12 cellular contexts compared by ENCODE assay signal in the genomic region with DNA sequence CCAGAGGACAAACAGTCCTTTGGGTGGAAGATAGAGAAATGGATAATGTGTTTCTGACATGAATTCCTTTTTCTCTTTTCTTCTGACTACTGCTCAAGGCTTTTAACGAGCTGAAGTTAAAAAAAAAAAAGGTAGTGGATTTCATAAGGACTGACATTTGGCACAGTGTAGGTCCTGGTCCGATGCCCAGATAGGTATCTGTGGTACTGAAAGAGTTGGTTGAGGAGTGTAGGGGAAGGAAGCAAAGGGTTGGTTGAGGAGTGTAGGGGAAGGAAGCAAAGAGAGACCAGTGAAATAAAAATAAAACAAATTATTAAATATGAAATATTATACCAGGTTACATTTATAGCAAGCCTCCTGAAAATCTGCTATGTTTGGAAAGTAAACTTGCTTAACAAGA. TPM values are rescaled to one million over a fixed set of nuclear protein-coding genes. Genes with fewer than 3 reads are reported as not detected.
A peak's percentile ranks its signal among the peaks of the same experiment; 100 is the strongest.
DNase-seq lines count a peak whose midpoint lies in the region; ATAC-seq, FAIRE-seq and TF ChIP-seq lines count a peak whose summit lies in the region.
"Had no signal": no experiment of that assay in that cellular context is flagged by ENCODE, and none has a peak within 500 bp of the region (broad histone marks: within the 10 kb centered on the region; RNA-seq: fewer than 3 reads in every experiment).

No MANE protein-coding gene starts in this region.

- H3K4me3 ChIP-seq in ascending aorta: no peak overlapping the region
- H3K4me3 ChIP-seq in sigmoid colon: no peak overlapping the region
- no peak overlapping the region for H3K4me3 ChIP-seq in mesenchymal stem cell (ENCODE audit: insufficient read depth in 1 of 2, low read depth in 1 of 2, low read length in 2 of 2)

- 11 to 33% methylated on average over 2 of the region's 2 CpGs for WGBS in sigmoid colon, 2 donors
- WGBS in mesenchymal stem cell: 100% methylated on average over 2 of the region's 2 CpGs

- no peak overlapping the region for H3K9ac ChIP-seq in mesenchymal stem cell (ENCODE audit: low read length)

- peaks cover 25% of the 10 kb centered on the region for H3K79me1 ChIP-seq in mesenchymal stem cell (replicated peaks; ENCODE audit: low read length, poor library complexity, severe bottlenecking)

- H3K27ac Mint-ChIP-seq in Calu3 (ENCODE audit: unreplicated experiment): peak overlapping the region; percentile 77

- no peak overlapping the region for H3K23ac ChIP-seq in mesenchymal stem cell (ENCODE audit: low read length in 2 of 2)

- H4K8ac ChIP-seq in mesenchymal stem cell (ENCODE audit: low read length): no peak overlapping the region

- H3K36me3 ChIP-seq in ascending aorta: peaks cover 3 to 14% of the 10 kb centered on the region in 2 donors
- peaks cover 0 to 5% (median 0%) of the 10 kb centered on the region in 4 donors for H3K36me3 ChIP-seq in sigmoid colon
- H3K36me3 ChIP-seq in mesenchymal stem cell (ENCODE audit: control insufficient read depth in 1 of 2, insufficient read depth in 2 of 2, low read depth in 1 of 2, low read length in 2 of 2): peaks cover 16 to 38% of the 10 kb centered on the region in 2 experiments
- H3K36me3 ChIP-seq: Peyer's patch had no signal

- H2AK5ac ChIP-seq in mesenchymal stem cell (ENCODE audit: low read length, severe bottlenecking): no peak overlapping the region

- H3K27me3 ChIP-seq in ascending aorta (no peaks in the 10 kb centered on the region), sigmoid colon (no peaks in the 10 kb centered on the region), mesenchymal stem cell (ENCODE audit: control insufficient read depth in 1 of 2, insufficient read depth in 1 of 2, low read length in 2 of 2) (no peaks in the 10 kb centered on the region)
- H3K27me3 ChIP-seq: Peyer's patch had no signal

- peak overlapping the region; percentile 58 to 67 for H3K27ac ChIP-seq in ascending aorta
- peak overlapping the region in 3 of 4 donors; percentile 39 to 67 (median 57) for H3K27ac ChIP-seq in sigmoid colon
- H3K27ac ChIP-seq in mesenchymal stem cell (ENCODE audit: low read length, poor library complexity, severe bottlenecking): no peak overlapping the region

- no peak overlapping the region for H3K4ac ChIP-seq in mesenchymal stem cell (ENCODE audit: low read depth in 1 of 2, low read length in 2 of 2)

- H3K27me3 Mint-ChIP-seq in Calu3 (ENCODE audit: unreplicated experiment): no peaks in the 10 kb centered on the region

- H3K14ac ChIP-seq in mesenchymal stem cell (ENCODE audit: low read length in 2 of 2): no peak overlapping the region

- no peak overlapping the region for H3K4me2 ChIP-seq in mesenchymal stem cell (ENCODE audit: low read length, poor library complexity, severe bottlenecking)

- H2BK5ac ChIP-seq in mesenchymal stem cell (ENCODE audit: low read depth, low read length, poor library complexity, severe bottlenecking): no peak overlapping the region

- peak overlapping the region; percentile 43 for H3K4me3 Mint-ChIP-seq in Calu3 (ENCODE audit: low read depth, unreplicated experiment)

- TF ChIP-seq CTCF in Calu3 (IDR thresholded peaks at IDR 0.05; ENCODE audit: unreplicated experiment): no peak
- TF ChIP-seq CTCF in ascending aorta (IDR thresholded peaks at IDR 0.05): no peak
- no peak for TF ChIP-seq CTCF in sigmoid colon (IDR thresholded peaks at IDR 0.05)

- FAIRE-seq in islet of Langerhans (lab: Jason Lieb, UNC): peak; percentile 71

- no TSS peak for BruUV-seq in Calu3 (replicated peaks; lab: Mats Ljungman, UMichigan)

- no peak overlapping the region for H2AFZ ChIP-seq in mesenchymal stem cell (ENCODE audit: low read depth, low read length)

- H3K4me1 ChIP-seq in ascending aorta (peaks cover 3 to 50% of the 10 kb centered on the region in 2 donors), sigmoid colon (peaks cover 0 to 18% (median 12%) of the 10 kb centered on the region in 4 donors), mesenchymal stem cell (ENCODE audit: control insufficient read depth, insufficient read depth, low read depth, low read length) (peaks cover 4% of the 10 kb centered on the region)

- intact Hi-C loops in Calu3 (cut with micrococcal nuclease; ENCODE audit: unreplicated experiment): loop anchor here (5.0 kb wide), 1 partner anchor 185 kb away; no protein-coding TSS in a partner anchor
- intact Hi-C loops in ascending aorta (cut with DNase I): no loop called here
- intact Hi-C loops in sigmoid colon (cut with DNase I): no loop called here

- no peak for TF ChIP-seq POLR2A in sigmoid colon (IDR thresholded peaks at IDR 0.05)

- ATAC-seq in GM21515 (IDR thresholded peaks at IDR 0.05; ENCODE audit: unreplicated experiment) (no peak), GM21528 (IDR thresholded peaks at IDR 0.05; ENCODE audit: low FRiP score, unreplicated experiment) (no peak)

- H3K9me3 Mint-ChIP-seq in Calu3 (ENCODE audit: low read depth, unreplicated experiment): no peaks in the 10 kb centered on the region

- TF ChIP-seq EP300 in sigmoid colon (IDR thresholded peaks at IDR 0.05): no peak

- H3K36me3 Mint-ChIP-seq in Calu3 (ENCODE audit: insufficient read depth, unreplicated experiment): peaks cover 2% of the 10 kb centered on the region

- CTCF ChIA-PET in Calu3 (lab: Charles Lee): interaction anchor here (1.2 kb wide), 1 partner anchor 25 kb away, joined by 3 read pairs; no protein-coding TSS in a partner anchor

- peaks cover 23% of the 10 kb centered on the region for H3K4me1 Mint-ChIP-seq in Calu3 (ENCODE audit: low read depth, unreplicated experiment)

- no peak overlapping the region for H2BK120ac ChIP-seq in mesenchymal stem cell (ENCODE audit: low read depth, low read length)

- no peak overlapping the region for H3K18ac ChIP-seq in mesenchymal stem cell (ENCODE audit: low read depth in 1 of 2, low read length in 2 of 2)

- H3K9me3 ChIP-seq in ascending aorta (no peaks in the 10 kb centered on the region), sigmoid colon (no peaks in the 10 kb centered on the region), mesenchymal stem cell (ENCODE audit: control insufficient read depth, low read length) (peaks cover 6% of the 10 kb centered on the region)
- H3K9me3 ChIP-seq: Peyer's patch had no signal

- DNase-seq in Calu3 (no peak), ascending aorta (ENCODE audit: low spot score in 2 of 2) (no peak), sigmoid colon (no peak), mesenchymal stem cell (no peak), SIG-M5 (lab: John Stamatoyannopoulos, UW) (no peak)
- DNase-seq: naive B cell; NCI-H2227 treated with DMSO at 0.1 percent for 48 hours; Peyer's patch; stimulated activated CD4-positive, alpha-beta T cell treated with anti-CD3 and anti-CD28 coated beads, Interleukin-12 subunit alpha, Interleukin-12 subunit beta, amount 100 ng/mL, for 4 hours had no signal

- no peak overlapping the region for H4K91ac ChIP-seq in mesenchymal stem cell (ENCODE audit: low read length)

- no peak overlapping the region for H2BK12ac ChIP-seq in mesenchymal stem cell (ENCODE audit: low read length in 2 of 2)

- H2BK15ac ChIP-seq in mesenchymal stem cell (ENCODE audit: low read depth, poor library complexity, severe bottlenecking): no peak overlapping the region

RNA-seq across cellular contexts. Expression of a gene that starts 11.8 kb away (rescaled TPM):
- total RNA-seq in Calu3 (2022): 89.4 and 109 TPM in 2 replicates
- total RNA-seq in ascending aorta: 69.9 TPM
- total RNA-seq in sigmoid colon: 100 to 1,000 TPM in 2 of 4 donors, 10 to 100 TPM in 2; 36.2 to 143 (median 112) TPM
- 10 to 100 TPM in 2 of 3 donors, 1 to 10 TPM in 1; 9.0 to 36.7 (median 13.4) TPM for polyA plus RNA-seq in sigmoid colon
- 14.5 TPM for polyA plus RNA-seq in mesenchymal stem cell (2013, experiment 1 of 2)
- polyA plus RNA-seq in mesenchymal stem cell (2013, experiment 2 of 2): 12.9 TPM
